Comparison of ENCODE assay signal across 1 cellular context in genomic region chr11:19978668-19979518, GRCh38.
TF ChIP-seq lines count a peak whose summit lies in the region.

No MANE protein-coding gene starts in this region.

TF ChIP-seq in K562, 482 proteins besides CTCF, POLR2A, EP300 and RAD21 (continued from another document):
- TF ChIP-seq, protein P1, sequence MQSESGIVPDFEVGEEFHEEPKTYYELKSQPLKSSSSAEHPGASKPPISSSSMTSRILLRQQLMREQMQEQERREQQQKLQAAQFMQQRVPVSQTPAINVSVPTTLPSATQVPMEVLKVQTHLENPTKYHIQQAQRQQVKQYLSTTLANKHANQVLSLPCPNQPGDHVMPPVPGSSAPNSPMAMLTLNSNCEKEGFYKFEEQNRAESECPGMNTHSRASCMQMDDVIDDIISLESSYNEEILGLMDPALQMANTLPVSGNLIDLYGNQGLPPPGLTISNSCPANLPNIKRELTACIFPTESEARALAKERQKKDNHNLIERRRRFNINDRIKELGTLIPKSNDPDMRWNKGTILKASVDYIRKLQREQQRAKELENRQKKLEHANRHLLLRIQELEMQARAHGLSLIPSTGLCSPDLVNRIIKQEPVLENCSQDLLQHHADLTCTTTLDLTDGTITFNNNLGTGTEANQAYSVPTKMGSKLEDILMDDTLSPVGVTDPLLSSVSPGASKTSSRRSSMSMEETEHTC (IDR thresholded peaks at IDR 0.05) = no peak
